Comparison of ENCODE assay signal across 8 cellular contexts in the genomic region with DNA sequence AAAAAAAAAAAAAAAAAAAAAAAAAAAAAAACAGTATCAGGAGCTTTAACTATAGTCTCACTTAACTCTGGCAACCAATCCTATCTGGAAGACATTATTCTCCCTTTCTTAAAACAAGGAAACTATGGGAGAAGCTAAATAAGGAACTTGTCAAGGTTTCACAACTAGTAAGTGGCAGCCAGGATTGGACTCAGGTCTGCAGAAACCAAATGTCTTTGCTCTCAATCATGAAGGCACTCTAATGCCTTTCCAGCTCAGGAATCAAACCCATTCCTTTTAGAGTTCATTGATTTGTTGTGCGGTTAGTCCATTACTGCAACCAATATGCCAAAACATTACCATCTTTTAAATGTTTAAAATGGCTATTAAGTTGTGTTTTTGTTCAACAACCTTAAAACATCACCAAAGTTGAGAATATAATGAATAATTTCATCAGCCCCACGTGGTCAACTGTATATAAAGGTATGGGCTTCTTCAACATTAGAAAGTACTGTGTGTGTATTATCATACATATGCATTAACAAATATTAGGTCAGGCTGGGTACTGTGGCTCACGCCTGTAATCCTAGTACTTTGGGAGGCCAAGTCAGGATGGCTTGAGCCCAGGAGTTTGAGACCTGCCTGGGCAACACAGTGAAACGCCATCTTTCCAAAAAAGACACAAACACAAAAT. TPM values are rescaled to one million over a fixed set of nuclear protein-coding genes. Genes with fewer than 3 reads are reported as not detected.
DNase-seq lines count a peak whose midpoint lies in the region; ATAC-seq and TF ChIP-seq lines count a peak whose summit lies in the region.

No MANE protein-coding gene starts in this region.

- H3K36me3 ChIP-seq in heart right ventricle: peaks cover 0 to 28% (median 4%) of the 10 kb centered on the region in 9 donors
- H3K36me3 ChIP-seq in iPS-20b (ENCODE audit: insufficient read depth, low read depth, low read length): peaks cover 6% of the 10 kb centered on the region; the same call in 1 of the 2 replicates
- H3K36me3 ChIP-seq in upper lobe of right lung: peaks cover 9% of the 10 kb centered on the region

- DNase-seq in heart right ventricle (no peak), left ventricle myocardium superior (no peak), upper lobe of right lung (no peak), DMS53 treated with DMSO at 0.1 percent for 48 hours (lab: John Stamatoyannopoulos, UW; ENCODE audit: unreplicated experiment) (no peak), UCSD-AML1 (lab: John Stamatoyannopoulos, UW; ENCODE audit: unreplicated experiment) (no peak)
- DNase-seq in activated CD8-positive, alpha-beta T cell treated with anti-CD3 and anti-CD28 coated beads for 36 hours: no peak
- DNase-seq in stimulated activated CD4-positive, alpha-beta T cell treated with anti-CD3 and anti-CD28 coated beads, Interleukin-2, amount 100 ng/mL, for 48 hours: no peak

- peak overlapping the region; percentile 96; the same call in 1 of the 2 replicates for H3K9ac ChIP-seq in iPS-20b (ENCODE audit: low read depth, low read length)

- H3K4me3 ChIP-seq in heart right ventricle: peak overlapping the region in 6 of 10 donors; percentile 76 to 98 (median 78)
- H3K4me3 ChIP-seq in iPS-20b (ENCODE audit: low read length): peak overlapping the region; percentile 99
- H3K4me3 ChIP-seq in upper lobe of right lung: peak overlapping the region; percentile 90

- WGBS in heart right ventricle, 2 donors: 82 to 83% methylated on average over 4 of the region's 4 CpGs

- POLR2A ChIA-PET in activated CD8-positive, alpha-beta T cell treated with anti-CD3 and anti-CD28 coated beads for 36 hours (lab: Charles Lee): interaction anchor here (0.7 to 1.2 kb wide), 2 partner anchors 26 to 55 kb away, joined by 3 read pairs; no protein-coding TSS in a partner anchor

- H3K27ac ChIP-seq in heart right ventricle (peak overlapping the region in 4 of 10 donors; percentile 81 to 89 (median 86)), iPS-20b (ENCODE audit: low read length) (no peak overlapping the region), upper lobe of right lung (no peak overlapping the region)

- peak overlapping the region; percentile 99 for H3K4me3 Mint-ChIP-seq in activated CD8-positive, alpha-beta T cell treated with anti-CD3 and anti-CD28 coated beads for 36 hours

- CTCF ChIA-PET in activated CD8-positive, alpha-beta T cell treated with anti-CD3 and anti-CD28 coated beads for 36 hours (lab: Charles Lee): no interaction called here

- peaks cover 0 to 33% (median 16%) of the 10 kb centered on the region in 9 donors for H3K4me1 ChIP-seq in heart right ventricle
- no peaks in the 10 kb centered on the region for H3K4me1 ChIP-seq in iPS-20b (ENCODE audit: insufficient read depth, low read length)
- H3K4me1 ChIP-seq in upper lobe of right lung: peaks cover 17% of the 10 kb centered on the region

- H3K27ac Mint-ChIP-seq in activated CD8-positive, alpha-beta T cell treated with anti-CD3 and anti-CD28 coated beads for 36 hours: peak overlapping the region; percentile 97

- no peaks in the 10 kb centered on the region for H3K27me3 Mint-ChIP-seq in activated CD8-positive, alpha-beta T cell treated with anti-CD3 and anti-CD28 coated beads for 36 hours

- no peaks in the 10 kb centered on the region for H3K9me3 Mint-ChIP-seq in activated CD8-positive, alpha-beta T cell treated with anti-CD3 and anti-CD28 coated beads for 36 hours

- H3K4me1 Mint-ChIP-seq in activated CD8-positive, alpha-beta T cell treated with anti-CD3 and anti-CD28 coated beads for 36 hours (ENCODE audit: low read depth): peaks cover 40% of the 10 kb centered on the region

- intact Hi-C loops in heart right ventricle (cut with DNase I) (loop anchor here in 2 of 10 donors (5.0 kb wide), 1 partner anchor 42 kb away; a partner anchor contains a TSS), left ventricle myocardium superior (cut with micrococcal nuclease) (no loop called here), upper lobe of right lung (cut with DNase I) (no loop called here)
- intact Hi-C loops in activated CD8-positive, alpha-beta T cell treated with anti-CD3 and anti-CD28 coated beads for 36 hours (cut with micrococcal nuclease): loop anchor here (5.0 kb wide), 1 partner anchor 47 kb away; a partner anchor contains a TSS

- ATAC-seq in heart right ventricle: no peak
- ATAC-seq in left ventricle myocardium superior: no peak
- ATAC-seq in activated CD8-positive, alpha-beta T cell treated with anti-CD3 and anti-CD28 coated beads for 36 hours: no peak
- no peak for ATAC-seq in upper lobe of right lung

- H3K27me3 ChIP-seq in heart right ventricle (no peaks in the 10 kb centered on the region), iPS-20b (ENCODE audit: insufficient read depth, low read length) (no peaks in the 10 kb centered on the region), upper lobe of right lung (no peaks in the 10 kb centered on the region)

- H3K36me3 Mint-ChIP-seq in activated CD8-positive, alpha-beta T cell treated with anti-CD3 and anti-CD28 coated beads for 36 hours (ENCODE audit: low read depth): peaks cover 39% of the 10 kb centered on the region

- TF ChIP-seq CTCF in heart right ventricle (IDR thresholded peaks at IDR 0.05) (no peak), upper lobe of right lung (IDR thresholded peaks at IDR 0.05) (no peak)
- no peak for TF ChIP-seq CTCF in activated CD8-positive, alpha-beta T cell treated with anti-CD3 and anti-CD28 coated beads for 36 hours (IDR thresholded peaks at IDR 0.05)

- H3K9me3 ChIP-seq in heart right ventricle (no peaks in the 10 kb centered on the region), iPS-20b (ENCODE audit: insufficient read depth, low read depth, low read length) (no peaks in the 10 kb centered on the region), upper lobe of right lung (no peaks in the 10 kb centered on the region)

RNA-seq across cellular contexts. Expression of a gene that starts 1.5 kb away (rescaled TPM):
- total RNA-seq in heart right ventricle (10 to 100 TPM; 66.0 to 96.7 (median 73.3) TPM), left ventricle myocardium superior (62.9 TPM), upper lobe of right lung (79.7 TPM)
- 10 to 100 TPM; 40.5 to 42.4 TPM for polyA plus RNA-seq in heart right ventricle
- 100 to 1,000 TPM; 200 to 210 TPM for total RNA-seq in activated CD8-positive, alpha-beta T cell treated with anti-CD3 and anti-CD28 coated beads for 36 hours

RNA-seq across cellular contexts. Expression of a gene that starts 44.8 kb away (rescaled TPM):
- total RNA-seq in heart right ventricle (10 to 100 TPM; 13.8 to 21.0 (median 19.2) TPM), left ventricle myocardium superior (17.6 TPM), upper lobe of right lung (23.2 TPM)
- 10 to 100 TPM in 1 of 2 donors, 1 to 10 TPM in 1; 5.4 to 14.2 TPM for polyA plus RNA-seq in heart right ventricle
- 10 to 100 TPM; 19.6 to 25.3 TPM for total RNA-seq in activated CD8-positive, alpha-beta T cell treated with anti-CD3 and anti-CD28 coated beads for 36 hours

RNA-seq across cellular contexts. Expression of a gene that starts 49.1 kb away (rescaled TPM):
- total RNA-seq in heart right ventricle (10 to 100 TPM; 74.9 to 91.9 (median 82.2) TPM), left ventricle myocardium superior (92.0 TPM), upper lobe of right lung (48.9 TPM)
- 10 to 100 TPM; 12.1 to 41.6 TPM for polyA plus RNA-seq in heart right ventricle
- total RNA-seq in activated CD8-positive, alpha-beta T cell treated with anti-CD3 and anti-CD28 coated beads for 36 hours: 10 to 100 TPM; 75.0 to 75.2 TPM
